ENCODE assay signal across 8 cellular contexts in genomic region chr2:176555112-176555511, GRCh38.
"Had no signal": no experiment of that assay in that cellular context is flagged by ENCODE, and none has a peak within 500 bp of the region (broad histone marks: within the 10 kb centered on the region; RNA-seq: fewer than 3 reads in every experiment).

No MANE protein-coding gene starts in this region.

- H3K9me3 ChIP-seq: Peyer's patch, SJCRH30 had no signal

- H3K27ac ChIP-seq: HL-60, PC-9 had no signal

- DNase-seq: NCI-H510A, NCI-H524 treated with DMSO at 0.1 percent for 48 hours, SHP77 treated with DMSO at 0.1 percent for 48 hours had no signal

- FAIRE-seq: HTR-8/SVneo had no signal

- H3K27me3 ChIP-seq: Peyer's patch, SJCRH30 had no signal

- H3K36me3 ChIP-seq: Peyer's patch, SJCRH30 had no signal
